ENCODE assay signal across 8 cellular contexts in the genomic region with DNA sequence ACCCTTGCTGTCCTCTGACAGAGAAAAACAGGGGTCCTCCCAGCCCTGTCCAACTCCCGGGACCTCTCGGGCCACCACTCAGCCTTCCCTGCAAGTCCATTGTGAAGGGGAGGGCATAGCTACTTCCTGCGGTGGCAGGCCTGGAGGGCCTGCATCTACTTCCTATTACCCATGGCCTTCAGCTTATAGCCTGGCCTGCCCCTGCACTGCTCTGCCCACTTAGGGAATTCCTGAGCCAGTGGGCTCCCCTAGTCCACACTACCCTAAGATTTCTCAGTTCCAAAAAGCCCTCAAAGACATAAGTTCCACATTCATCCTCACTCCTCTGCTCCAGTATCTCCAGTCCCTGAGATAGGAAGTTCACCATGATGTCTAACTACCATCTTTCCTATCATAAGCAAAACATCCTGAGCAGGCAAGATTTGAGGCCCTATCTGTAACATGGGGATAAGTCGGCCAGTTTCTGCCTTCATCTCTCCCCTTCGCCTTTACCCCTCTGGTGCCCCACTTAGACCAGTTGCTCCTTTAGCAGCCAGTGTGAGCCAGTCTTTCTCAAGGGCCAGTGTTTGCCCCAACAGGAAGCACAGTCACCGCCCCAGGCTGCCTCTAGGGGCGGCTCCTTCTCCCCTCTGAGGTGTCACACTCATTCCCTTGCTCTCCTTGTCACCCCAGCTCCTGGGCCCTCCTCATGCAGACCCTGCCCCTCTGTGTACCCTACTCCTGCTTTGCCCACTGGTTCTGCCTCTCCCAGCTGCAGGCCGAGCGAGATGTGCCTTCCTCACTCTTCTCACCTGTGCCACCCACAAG. TPM values are rescaled to one million over a fixed set of nuclear protein-coding genes. Genes with fewer than 3 reads are reported as not detected.
DNase-seq lines count a peak whose midpoint lies in the region; ATAC-seq, FAIRE-seq and TF ChIP-seq lines count a peak whose summit lies in the region.

No MANE protein-coding gene starts in this region.

- H3K4me1 ChIP-seq in SJSA1 (replicated peaks) (peaks cover 74% of the 10 kb centered on the region), mucosa of rectum (ENCODE audit: control insufficient read depth in 2 of 2, insufficient read depth in 2 of 2, low read length in 2 of 2) (peaks cover 50 to 59% of the 10 kb centered on the region in 2 donors)

- DNase-seq in H54 (ENCODE audit: insufficient read length, low spot score) (peak; percentile 75), SJSA1 (ENCODE audit: low read depth in 1 of 2, low spot score in 2 of 2) (peak in 1 of 2 experiments; percentile 25), brain microvascular endothelial cell (no peak), globus pallidus (ENCODE audit: low spot score) (no peak), NCI-H2081 (lab: John Stamatoyannopoulos, UW) (no peak)

- no peak overlapping the region for H3K4me3 ChIP-seq in SJSA1
- no peak overlapping the region for H3K4me3 ChIP-seq in brain microvascular endothelial cell (ENCODE audit: low read depth, low read length)
- peak overlapping the region in 1 of 2 donors; percentile 44 for H3K4me3 ChIP-seq in mucosa of rectum (ENCODE audit: low read length in 2 of 2)

- H3K27ac ChIP-seq in SJSA1 (peak overlapping the region; percentile 23), brain microvascular endothelial cell (peak overlapping the region; percentile 41), mucosa of rectum (ENCODE audit: low read depth in 2 of 2, low read length in 2 of 2) (peak overlapping the region; percentile 60 to 78)

- FAIRE-seq in H54 (lab: Jason Lieb, UNC): no peak

- peaks cover 45% of the 10 kb centered on the region for H3K36me3 ChIP-seq in SJSA1
- H3K36me3 ChIP-seq in brain microvascular endothelial cell (replicated peaks): peaks cover 9% of the 10 kb centered on the region
- H3K36me3 ChIP-seq in mucosa of rectum (ENCODE audit: control insufficient read depth in 2 of 2, insufficient read depth in 2 of 2, low read length in 2 of 2): no peaks in the 10 kb centered on the region

- in situ Hi-C loops in brain microvascular endothelial cell (cut with HindIII; ENCODE audit: low pct_ligation_motif_present, low sequenced_read_pairs): no loop called here

- ATAC-seq in GM21423 (IDR thresholded peaks at IDR 0.05; ENCODE audit: unreplicated experiment): no peak
- no peak for ATAC-seq in HG03460 (IDR thresholded peaks at IDR 0.05; ENCODE audit: unreplicated experiment)

- TF ChIP-seq POLR2A in H54 (IDR thresholded peaks at IDR 0.05; ENCODE audit: low read depth, low read length): no peak

- peak overlapping the region in 1 of 2 donors; percentile 60 for H3K9ac ChIP-seq in mucosa of rectum (ENCODE audit: low read depth in 1 of 2, low read length in 2 of 2)

- H3K27me3 ChIP-seq in SJSA1 (replicated peaks) (no peaks in the 10 kb centered on the region), brain microvascular endothelial cell (replicated peaks) (no peaks in the 10 kb centered on the region), mucosa of rectum (ENCODE audit: control insufficient read depth in 2 of 2, insufficient read depth in 2 of 2, low read length in 2 of 2) (no peaks in the 10 kb centered on the region)

- H3K9me3 ChIP-seq in SJSA1 (replicated peaks) (no peaks in the 10 kb centered on the region), mucosa of rectum (ENCODE audit: control insufficient read depth in 2 of 2, low read length in 2 of 2) (no peaks in the 10 kb centered on the region)

- TF ChIP-seq CTCF in brain microvascular endothelial cell (IDR thresholded peaks at IDR 0.05; ENCODE audit: low read depth, low read length, missing control alignments): peak; percentile 51

RNA-seq across cellular contexts. Expression of a gene that starts 10.9 kb away (rescaled TPM):
- total RNA-seq in SJSA1 (2014; rRNA removed; shearing (Covaris generic)): 29.7 and 37.5 TPM in 2 replicates

RNA-seq across cellular contexts. Expression of a gene that starts 35.7 kb away (rescaled TPM):
- 3.6 and 4.3 TPM in 2 replicates for total RNA-seq in SJSA1 (2014; rRNA removed; shearing (Covaris generic))

RNA-seq across cellular contexts. Expression of a gene that starts 50.1 kb away (rescaled TPM):
- total RNA-seq in SJSA1 (2014; rRNA removed; shearing (Covaris generic)): 0.38 and 1.1 TPM in 2 replicates
